ENCODE assay signal across 30 cellular contexts in the genomic region with DNA sequence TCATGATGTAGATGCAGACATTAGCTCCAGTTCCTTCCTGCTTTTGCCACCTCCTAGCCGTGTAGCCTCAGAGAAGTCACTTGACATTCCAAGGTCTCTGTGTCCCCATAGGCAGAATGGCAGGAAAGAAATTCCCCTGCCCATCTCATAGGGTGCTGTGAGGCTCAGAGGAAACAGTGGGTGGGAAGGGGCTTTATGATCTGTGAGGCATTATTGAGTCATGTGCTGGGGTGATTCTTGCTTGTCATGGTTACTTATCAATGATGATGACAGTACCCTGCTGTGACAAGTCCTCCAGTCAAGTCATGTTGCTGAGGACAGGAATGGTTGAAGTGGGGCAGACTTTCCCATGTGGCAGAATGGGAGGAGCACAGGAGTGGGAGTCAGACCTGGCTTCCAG.
"Had no signal": no experiment of that assay in that cellular context is flagged by ENCODE, and none has a peak within 500 bp of the region (broad histone marks: within the 10 kb centered on the region; RNA-seq: fewer than 3 reads in every experiment).

No MANE protein-coding gene starts in this region.

- H3K27ac ChIP-seq: heart right ventricle, left lung, lower lobe of right lung, neutrophil, pancreas, prostate gland, skin epidermis, suprapubic skin, tibial artery, upper lobe of right lung had no signal

- H3K4me3 Mint-ChIP-seq: activated naive CD4-positive, alpha-beta T cell treated with anti-CD3 and anti-CD28 coated beads, Interleukin-2, amount 10 ng/mL, durations not matched to agents 7 days and 5 days; endodermal cell; nephron progenitor cell; WTC11 had no signal

- DNase-seq: activated CD4-positive, alpha-beta T cell treated with anti-CD3 and anti-CD28 coated beads for 4 hours; activated CD4-positive, alpha-beta T cell treated with anti-CD3 and anti-CD28 coated beads, Interleukin-2, amount 50 U/mL, for 48 hours; activated effector memory CD4-positive, alpha-beta T cell treated with Interleukin-2 at 50 U/mL for 16 hours; activated naive CD4-positive, alpha-beta T cell treated with anti-CD3 and anti-CD28 coated beads, Interleukin-2, amount 10 ng/mL, durations not matched to agents 7 days and 5 days; activated T-cell treated with anti-CD3 and anti-CD28 coated beads, Interleukin-2, amount 50 U/mL, for 48 hours; amygdala; central memory CD4-positive, alpha-beta T cell; foreskin fibroblast; heart right ventricle; kidney glomerular epithelial cell; left lung; lower lobe of right lung; mucosa of descending colon; nephron progenitor cell; pancreas; retina; SK-N-SH; stimulated activated CD4-positive, alpha-beta T cell treated with anti-CD3 and anti-CD28 coated beads, Interleukin-12 subunit alpha, Interleukin-12 subunit beta, amount 100 ng/mL, for 4 hours; stimulated activated CD4-positive, alpha-beta T cell treated with anti-CD3 and anti-CD28 coated beads, Interleukin-4, amount 100 ng/mL, for 1 hour; T-helper 2 cell; tibial artery; upper lobe of right lung had no signal

- H3K27me3 Mint-ChIP-seq: activated naive CD4-positive, alpha-beta T cell treated with anti-CD3 and anti-CD28 coated beads, Interleukin-2, amount 10 ng/mL, durations not matched to agents 7 days and 5 days had no signal

- H3K9ac ChIP-seq: SK-N-SH had no signal

- H3K36me3 Mint-ChIP-seq: activated naive CD4-positive, alpha-beta T cell treated with anti-CD3 and anti-CD28 coated beads, Interleukin-2, amount 10 ng/mL, durations not matched to agents 7 days and 5 days; WTC11 had no signal

- H3K27me3 ChIP-seq: pancreas, suprapubic skin, tibial artery, upper lobe of right lung had no signal

- H3K4me1 Mint-ChIP-seq: nephron progenitor cell, WTC11 had no signal

- ATAC-seq: esophagus mucosa, heart right ventricle, left lung, lower lobe of right lung, mucosa of descending colon, pancreas, sciatic nerve, upper lobe of right lung, WTC11 had no signal

- H3K27ac Mint-ChIP-seq: activated naive CD4-positive, alpha-beta T cell treated with anti-CD3 and anti-CD28 coated beads, Interleukin-2, amount 10 ng/mL, durations not matched to agents 7 days and 5 days; endodermal cell; nephron progenitor cell; WTC11 had no signal

- H3K9me3 Mint-ChIP-seq: activated naive CD4-positive, alpha-beta T cell treated with anti-CD3 and anti-CD28 coated beads, Interleukin-2, amount 10 ng/mL, durations not matched to agents 7 days and 5 days; endodermal cell had no signal

- H3K4me3 ChIP-seq: heart right ventricle, left lung, lower lobe of right lung, mucosa of descending colon, pancreas, prostate gland, skin epidermis, suprapubic skin, tibial artery, upper lobe of right lung had no signal

- H3K9me3 ChIP-seq: heart right ventricle, left lung, lower lobe of right lung, mucosa of descending colon, neutrophil, pancreas, prostate gland, SK-N-SH, suprapubic skin, tibial artery, upper lobe of right lung had no signal

- H3K4me1 ChIP-seq: heart right ventricle, left lung, lower lobe of right lung, pancreas, prostate gland, suprapubic skin, tibial artery, upper lobe of right lung had no signal

- H3K36me3 ChIP-seq: heart right ventricle, left lung, lower lobe of right lung, neutrophil, pancreas, prostate gland, suprapubic skin, tibial artery, upper lobe of right lung had no signal

- H3K4me2 ChIP-seq: SK-N-SH had no signal
